In genomic region chr11:35893796-35894475, GRCh38 we compare ENCODE assay signal across 13 cellular contexts. TPM values are rescaled to one million over a fixed set of nuclear protein-coding genes. Genes with fewer than 3 reads are reported as not detected.
A peak's percentile ranks its signal among the peaks of the same experiment; 100 is the strongest.
DNase-seq lines count a peak whose midpoint lies in the region; ATAC-seq and TF ChIP-seq lines count a peak whose summit lies in the region.
"Had no signal": no experiment of that assay in that cellular context is flagged by ENCODE, and none has a peak within 500 bp of the region (broad histone marks: within the 10 kb centered on the region; RNA-seq: fewer than 3 reads in every experiment).

No MANE protein-coding gene starts in this region.

- in situ Hi-C loops in gastrocnemius medialis (cut with MboI; ENCODE audit: low sequenced_read_pairs in 4 of 4) = no loop called here
- in situ Hi-C loops in KBM-7 (cut with MboI; ENCODE audit: low pct_unique_long_range_greater_than_20kb, low sequenced_read_pairs) = no loop called here

- no peaks in the 10 kb centered on the region for H3K9me3 ChIP-seq in gastrocnemius medialis
- H3K9me3 ChIP-seq: esophagus squamous epithelium had no signal

- no peaks in the 10 kb centered on the region for H3K36me3 ChIP-seq in gastrocnemius medialis
- H3K36me3 ChIP-seq: esophagus squamous epithelium, right atrium auricular region had no signal

- intact Hi-C loops in gastrocnemius medialis (cut with DNase I; ENCODE audit: low total_unique reads) = loop anchor here (10.0 kb wide), 1 partner anchor 181 kb away; no protein-coding TSS in a partner anchor

- H3K27me3 ChIP-seq in gastrocnemius medialis = peaks cover 0 to 9% (median 0%) of the 10 kb centered on the region in 3 donors
- H3K27me3 ChIP-seq: esophagus squamous epithelium, right atrium auricular region had no signal

- H3K27ac ChIP-seq in gastrocnemius medialis = no peak overlapping the region
- H3K27ac ChIP-seq: right atrium auricular region had no signal

- no peak overlapping the region for H3K4me3 ChIP-seq in fibroblast of mammary gland (ENCODE audit: control insufficient read depth, low read depth, low read length)
- no peak overlapping the region for H3K4me3 ChIP-seq in gastrocnemius medialis
- H3K4me3 ChIP-seq: esophagus squamous epithelium, right atrium auricular region had no signal

- DNase-seq in HPDE6-E6E7 (ENCODE audit: extremely low spot score) (peak; percentile 58), NCI-H69 (lab: John Stamatoyannopoulos, UW) (peak; percentile 85), fibroblast of mammary gland (ENCODE audit: low read depth) (peak; percentile 72), gastrocnemius medialis (peak; percentile 71 to 72), KBM-7 (no peak)
- DNase-seq: activated CD4-positive, alpha-beta memory T cell treated with anti-CD3 and anti-CD28 coated beads for 36 hours; activated naive CD4-positive, alpha-beta T cell; esophagus squamous epithelium; H7; immature natural killer cell had no signal

- no peak for TF ChIP-seq POLR2A in gastrocnemius medialis (IDR thresholded peaks at IDR 0.05)

- peak; percentile 94 to 98 for ATAC-seq in gastrocnemius medialis
- ATAC-seq in HG03108 (IDR thresholded peaks at IDR 0.05; ENCODE audit: unreplicated experiment) = no peak
- ATAC-seq in HG03045 (IDR thresholded peaks at IDR 0.05; ENCODE audit: unreplicated experiment) = no peak

- TF ChIP-seq CTCF in fibroblast of mammary gland (conservative IDR thresholded peaks at IDR 0.05; ENCODE audit: control insufficient read depth, insufficient read depth, low read depth, low read length) = no peak
- TF ChIP-seq CTCF in gastrocnemius medialis (IDR thresholded peaks at IDR 0.05 in 4 of 5, conservative IDR thresholded peaks at IDR 0.05 in 1 of 5) = no peak

- H3K4me1 ChIP-seq in gastrocnemius medialis = peaks cover 0 to 8% of the 10 kb centered on the region in 2 donors
- H3K4me1 ChIP-seq: right atrium auricular region had no signal

RNA-seq across cellular contexts. Expression of gene LDLRAD3, which starts 49.9 kb away (rescaled TPM):
- 10 to 100 TPM in 3 of 4 donors, 1 to 10 TPM in 1; 6.1 to 12.8 (median 11.8) TPM for total RNA-seq in gastrocnemius medialis

Comparison
In these comparisons a context has a peak if more than half of its experiments do, and no peak if none do; other contexts are left out.
1. ATAC-seq: peak in gastrocnemius medialis (2 of 2); none in HG03108 (single experiment) and HG03045 (single experiment).